Comparison of ENCODE assay signal across 25 cellular contexts in the genomic region with DNA sequence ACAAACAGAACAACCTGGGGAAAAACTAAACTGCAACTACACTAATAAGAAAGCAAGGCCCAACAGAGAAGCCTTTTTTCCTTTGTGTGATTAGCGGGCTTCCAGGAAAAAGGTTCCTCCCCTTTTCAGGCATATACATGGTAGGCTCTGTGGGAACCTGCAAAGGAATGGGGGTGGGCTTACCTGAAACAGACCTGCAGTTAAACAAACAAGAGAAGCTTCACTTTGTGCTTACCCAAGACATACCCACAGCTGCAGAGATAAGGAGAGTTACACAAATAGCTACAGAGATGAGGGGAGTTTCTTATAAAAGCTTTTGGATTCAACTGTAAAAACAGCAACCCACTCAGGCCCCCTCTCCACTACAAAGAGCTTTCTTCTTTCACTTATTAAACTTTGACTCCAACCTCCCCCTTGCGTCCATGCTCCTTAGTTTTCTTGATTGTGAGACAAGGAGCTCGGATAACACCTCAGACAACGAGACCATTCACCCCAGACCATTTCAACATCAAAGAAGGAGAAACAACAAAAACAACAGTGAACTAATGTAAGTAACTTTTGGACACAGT. TPM values are rescaled to one million over a fixed set of nuclear protein-coding genes. Genes with fewer than 3 reads are reported as not detected.
DNase-seq lines count a peak whose midpoint lies in the region; ATAC-seq, FAIRE-seq and TF ChIP-seq lines count a peak whose summit lies in the region.
"Had no signal": no experiment of that assay in that cellular context is flagged by ENCODE, and none has a peak within 500 bp of the region (broad histone marks: within the 10 kb centered on the region; RNA-seq: fewer than 3 reads in every experiment).

No MANE protein-coding gene starts in this region.

- H3K4me3 ChIP-seq in HEK293 (ENCODE audit: low read depth, low read length) (no peak overlapping the region), H1 (ENCODE audit: extremely low read depth in 1 of 4, insufficient read depth in 2 of 4, low read depth in 3 of 4, low read length in 4 of 4) (peak overlapping the region in 1 of 4 experiments; percentile 39; a peak in 3 of 8 replicates)
- H3K4me3 ChIP-seq: heart right ventricle had no signal

- H3K27ac Mint-ChIP-seq in CD4-positive, alpha-beta T cell: peak overlapping the region; percentile 13
- peak overlapping the region; percentile 36 to 49 (median 49) for H3K27ac Mint-ChIP-seq in nephron
- H3K27ac Mint-ChIP-seq: activated CD4-positive, alpha-beta T cell treated with anti-CD3 and anti-CD28 coated beads, Interleukin-2, amount 10 ng/mL, durations not matched to agents 7 days and 5 days; activated CD8-positive, alpha-beta memory T cell treated with anti-CD3 and anti-CD28 coated beads, Interleukin-2, amount 10 ng/mL, durations not matched to agents 7 days and 5 days; activated T-helper 2 cell treated with anti-CD3 and anti-CD28 coated beads, Interferon-gamma antibody, Interleukin-2, Interleukin-4, amounts not matched to agents 10 μg/mL and 5 μg/mL and 100 μg/mL, durations not matched to agents 14 hours and 24 hours and 36 hours had no signal

- CTCF ChIA-PET in CD4-positive, alpha-beta T cell (lab: Charles Lee): interaction anchor here (0.8 to 1.3 kb wide), 2 partner anchors 34 to 219 kb away, joined by 3 to 5 read pairs; no protein-coding TSS in a partner anchor
- CTCF ChIA-PET in HEK293 (lab: Yijun Ruan, JAX): interaction anchor here (0.6 kb wide), 3 partner anchors 123 to 338 kb away, joined by 3 to 5 read pairs (median 3); no protein-coding TSS in a partner anchor
- CTCF ChIA-PET in H1 (lab: Charles Lee; ENCODE audit: partially characterized antibody): interaction anchor here (0.6 to 2.2 kb wide), 6 partner anchors 10 to 219 kb away, joined by 3 to 6 read pairs (median 4); no protein-coding TSS in a partner anchor

- no peak for ATAC-seq in CD4-positive, alpha-beta T cell (ENCODE audit: poor library complexity)
- no peak for ATAC-seq in HG03175 (IDR thresholded peaks at IDR 0.05; ENCODE audit: unreplicated experiment)
- ATAC-seq: activated CD8-positive, alpha-beta memory T cell treated with anti-CD3 and anti-CD28 coated beads, Interleukin-2, amount 10 ng/mL, durations not matched to agents 7 days and 5 days; heart right ventricle; left ventricle myocardium superior; PC-3; Right ventricle myocardium inferior had no signal

- intact Hi-C loops in CD4-positive, alpha-beta T cell (cut with DNase I, micrococcal nuclease): no loop called here

- no peak overlapping the region for H2BK120ac ChIP-seq in H1 (replicated peaks; ENCODE audit: low read depth, low read length)

- no peaks in the 10 kb centered on the region for H4K20me1 ChIP-seq in H1 (replicated peaks in 1 of 2; ENCODE audit: control insufficient read depth in 1 of 2, insufficient read depth in 2 of 2, low read length in 2 of 2)

- no peaks in the 10 kb centered on the region for H3K27me3 Mint-ChIP-seq in CD4-positive, alpha-beta T cell
- no peaks in the 10 kb centered on the region for H3K27me3 Mint-ChIP-seq in nephron (ENCODE audit: low read depth)
- H3K27me3 Mint-ChIP-seq: activated CD4-positive, alpha-beta T cell treated with anti-CD3 and anti-CD28 coated beads, Interleukin-2, amount 10 ng/mL, durations not matched to agents 7 days and 5 days; activated CD8-positive, alpha-beta memory T cell treated with anti-CD3 and anti-CD28 coated beads, Interleukin-2, amount 10 ng/mL, durations not matched to agents 7 days and 5 days; brain had no signal

- no peak overlapping the region for H2BK20ac ChIP-seq in H1 (ENCODE audit: low read length)

- WGBS in H1 (ENCODE audit: extremely low coverage in 1 of 2, insufficient coverage in 1 of 2, insufficient read length in 1 of 2, insufficient replicate concordance in 2 of 2, low coverage in 1 of 2, low lambda C conversion rate in 2 of 2, missing lambda C conversion rate in 1 of 2), 2 experiments: 29% methylated on average over 4 of the region's 4 CpGs; no CpG with 5 or more reads in 1 of the 2 experiments

- H3K18ac ChIP-seq in H1 (ENCODE audit: extremely low read depth, low read length): no peak overlapping the region

- H4K5ac ChIP-seq in H1 (ENCODE audit: insufficient read length, low read depth, low read length): no peak overlapping the region

- TF ChIP-seq RAD21 in H1 (IDR thresholded peaks at IDR 0.05 in 1 of 2, conservative IDR thresholded peaks at IDR 0.05 in 1 of 2; ENCODE audit: low read depth in 2 of 2, low read length in 2 of 2): 0 out of 4 replicates have a peak, but pooled peaks of 1 of the 2 experiments have one; percentile 2

- peak; percentile 98 for FAIRE-seq in H1 (lab: Jason Lieb, UNC)
- FAIRE-seq: urothelium cell line had no signal

- no peaks in the 10 kb centered on the region for H3K9me3 Mint-ChIP-seq in CD4-positive, alpha-beta T cell
- no peaks in the 10 kb centered on the region for H3K9me3 Mint-ChIP-seq in nephron
- H3K9me3 Mint-ChIP-seq: activated T-helper 2 cell treated with anti-CD3 and anti-CD28 coated beads, Interferon-gamma antibody, Interleukin-2, Interleukin-4, amounts not matched to agents 10 μg/mL and 5 μg/mL and 100 μg/mL, durations not matched to agents 14 hours and 24 hours and 36 hours; immature natural killer cell had no signal

- H3K27me3 ChIP-seq in CD4-positive, alpha-beta T cell (ENCODE audit: control insufficient read depth, insufficient read depth, low read length): no peaks in the 10 kb centered on the region
- no peaks in the 10 kb centered on the region for H3K27me3 ChIP-seq in H1 (replicated peaks in 1 of 4; ENCODE audit: control insufficient read depth in 3 of 4, extremely low read depth in 1 of 4, insufficient read depth in 3 of 4, low read length in 3 of 4)
- H3K27me3 ChIP-seq: foreskin keratinocyte, heart right ventricle, neutrophil had no signal

- TF ChIP-seq POLR2A in H1 (IDR thresholded peaks at IDR 0.05; ENCODE audit: control extremely low read depth in 1 of 2, low read depth in 2 of 2, low read length in 2 of 2): peak in 1 of 2 experiments; percentile 66; a peak in 2 of 3 replicates

- no peaks in the 10 kb centered on the region for H3K79me1 ChIP-seq in H1 (ENCODE audit: low read depth, low read length)

- no peak overlapping the region for H3K27ac ChIP-seq in CD4-positive, alpha-beta T cell (ENCODE audit: low read depth, low read length)
- H3K27ac ChIP-seq in HEK293 (ENCODE audit: extremely low read depth, low read depth, low read length): no peak overlapping the region
- H3K27ac ChIP-seq in H1 (ENCODE audit: low read depth, low read length): peak overlapping the region; percentile 80
- H3K27ac ChIP-seq: C4-2B, foreskin keratinocyte, heart right ventricle, neutrophil, WERI-Rb-1 had no signal

- no peaks in the 10 kb centered on the region for H3K23me2 ChIP-seq in H1 (ENCODE audit: low read depth, low read length)

- no peak overlapping the region for H2BK12ac ChIP-seq in H1 (ENCODE audit: low read depth, low read length)

- TF ChIP-seq CTCF in CD4-positive, alpha-beta T cell (IDR thresholded peaks at IDR 0.05): no peak
- TF ChIP-seq CTCF in HEK293 (tag by site-specific recombination; IDR thresholded peaks at IDR 0.05) (no peak), H1 (IDR thresholded peaks at IDR 0.05; ENCODE audit: control extremely low read depth in 1 of 3, insufficient read depth in 1 of 3, low read depth in 1 of 3, low read length in 3 of 3) (no peak), nephron (IDR thresholded peaks at IDR 0.05; ENCODE audit: unreplicated experiment in 3 of 3) (no peak)

- H2AK5ac ChIP-seq in H1 (ENCODE audit: low read depth, low read length): no peak overlapping the region

- peak overlapping the region in 1 of 4 experiments; percentile 61; a peak in 2 of 7 replicates for H3K9ac ChIP-seq in H1 (replicated peaks in 1 of 4; ENCODE audit: extremely low read depth in 1 of 4, low read depth in 3 of 4, low read length in 3 of 4)

- peaks cover 0 to 4% of the 10 kb centered on the region in 2 experiments; a peak in 1 of 4 replicates for H3K79me2 ChIP-seq in H1 (ENCODE audit: control insufficient read depth in 1 of 2, insufficient read depth in 2 of 2, low read length in 2 of 2)

- no peak overlapping the region for H2AFZ ChIP-seq in H1 (ENCODE audit: low read length)

- no peaks in the 10 kb centered on the region for H3K9me3 ChIP-seq in CD4-positive, alpha-beta T cell (ENCODE audit: control insufficient read depth, low read length)
- H3K9me3 ChIP-seq in HEK293 (ENCODE audit: control insufficient read depth, insufficient read depth, low read depth, low read length): no peaks in the 10 kb centered on the region
- no peaks in the 10 kb centered on the region for H3K9me3 ChIP-seq in H1 (ENCODE audit: insufficient read depth in 2 of 2, low read depth in 1 of 2, low read length in 1 of 2)
- H3K9me3 ChIP-seq: heart right ventricle, neutrophil had no signal

- no peak overlapping the region for H2BK5ac ChIP-seq in H1 (ENCODE audit: low read depth, low read length)

- H3K4me3 Mint-ChIP-seq in CD4-positive, alpha-beta T cell: no peak overlapping the region
- no peak overlapping the region for H3K4me3 Mint-ChIP-seq in nephron
- H3K4me3 Mint-ChIP-seq: activated CD4-positive, alpha-beta T cell treated with anti-CD3 and anti-CD28 coated beads, Interleukin-2, amount 10 ng/mL, durations not matched to agents 7 days and 5 days; activated CD8-positive, alpha-beta memory T cell treated with anti-CD3 and anti-CD28 coated beads, Interleukin-2, amount 10 ng/mL, durations not matched to agents 7 days and 5 days; brain; immature natural killer cell had no signal

- H3K56ac ChIP-seq in H1 (replicated peaks; ENCODE audit: insufficient read length, low read depth, low read length): no peak overlapping the region

- peaks cover 14% of the 10 kb centered on the region for H3K4me1 Mint-ChIP-seq in CD4-positive, alpha-beta T cell (ENCODE audit: low read depth)
- H3K4me1 Mint-ChIP-seq in nephron: peaks cover 12% of the 10 kb centered on the region

- DNase-seq in CD4-positive, alpha-beta T cell: no peak
- DNase-seq in H1 (ENCODE audit: low read depth in 1 of 2, low spot score in 2 of 2) (no peak), hippocampal formation (lab: John Stamatoyannopoulos, UW) (no peak)
- DNase-seq in activated CD8-positive, alpha-beta memory T cell treated with anti-CD3 and anti-CD28 coated beads for 24 hours: no peak
- DNase-seq: activated CD4-positive, alpha-beta T cell treated with anti-CD3 and anti-CD28 coated beads, Interleukin-2, amount 10 ng/mL, durations not matched to agents 7 days and 5 days; activated CD8-positive, alpha-beta memory T cell treated with anti-CD3 and anti-CD28 coated beads, Interleukin-2, amount 10 ng/mL, durations not matched to agents 7 days and 5 days; effector CD4-positive, alpha-beta T cell; heart right ventricle; immature natural killer cell; left ventricle myocardium superior; NCI-H1436 treated with DMSO at 0.1 percent for 48 hours; NCI-H510A; PC-3; stimulated activated CD8-positive, alpha-beta memory T cell treated with anti-CD3 and anti-CD28 coated beads, Interleukin-4, amount 100 ng/mL, for 48 hours; WERI-Rb-1 had no signal

- peaks cover 33% of the 10 kb centered on the region for H3K36me3 Mint-ChIP-seq in CD4-positive, alpha-beta T cell (ENCODE audit: low read depth)
- peaks cover 25% of the 10 kb centered on the region for H3K36me3 Mint-ChIP-seq in nephron (ENCODE audit: low read depth)

- no peak overlapping the region for H3K4ac ChIP-seq in H1 (replicated peaks; ENCODE audit: insufficient read length, low read depth, low read length)

- H4K91ac ChIP-seq in H1 (replicated peaks; ENCODE audit: insufficient read length, low read length): no peak overlapping the region

- H3K4me1 ChIP-seq in HEK293 (ENCODE audit: control insufficient read depth, insufficient read depth, low read length): no peaks in the 10 kb centered on the region
- peaks cover 0 to 4% (median 1%) of the 10 kb centered on the region in 4 experiments; a peak in 3 of 7 replicates for H3K4me1 ChIP-seq in H1 (replicated peaks in 1 of 4; ENCODE audit: control insufficient read depth in 3 of 4, insufficient read depth in 4 of 4, low read length in 3 of 4)

- peak overlapping the region in 1 of 2 experiments; percentile 53; a peak in 2 of 4 replicates for H3K4me2 ChIP-seq in H1 (ENCODE audit: insufficient read depth in 1 of 2, low read depth in 2 of 2, low read length in 2 of 2)

- no peak overlapping the region for H4K8ac ChIP-seq in H1 (ENCODE audit: extremely low read depth, insufficient read depth, low read length)

- H3K14ac ChIP-seq in H1 (ENCODE audit: insufficient read length): no peak overlapping the region

- H3K36me3 ChIP-seq in HEK293 (ENCODE audit: control insufficient read depth in 2 of 2, insufficient read depth in 1 of 2, low read length in 2 of 2) (peaks cover 16 to 32% of the 10 kb centered on the region in 2 experiments), H1 (ENCODE audit: control insufficient read depth in 2 of 4, insufficient read depth in 4 of 4, low read length in 3 of 4) (peaks cover 0 to 4% (median 0%) of the 10 kb centered on the region in 4 experiments; a peak in 1 of 8 replicates)
- H3K36me3 ChIP-seq: WERI-Rb-1 had no signal

- peak in 1 of 2 experiments; percentile 84; a peak in 2 of 3 replicates for TF ChIP-seq EP300 in H1 (IDR thresholded peaks at IDR 0.05; ENCODE audit: borderline replicate concordance in 1 of 2, low read depth in 2 of 2, low read length in 2 of 2)

- no peak overlapping the region for H2BK15ac ChIP-seq in H1 (ENCODE audit: low read length)

- H3K23ac ChIP-seq in H1 (ENCODE audit: insufficient read length): no peak overlapping the region

- POLR2A ChIA-PET in CD4-positive, alpha-beta T cell (lab: Charles Lee): interaction anchor here (0.6 to 1.1 kb wide), 2 partner anchors 12 to 33 kb away, joined by 3 read pairs; no protein-coding TSS in a partner anchor
- POLR2A ChIA-PET in HEK293 (lab: Yijun Ruan, JAX): no interaction called here
- POLR2A ChIA-PET in H1 (lab: Charles Lee; ENCODE audit: partially characterized antibody): interaction anchor here (0.9 to 1.6 kb wide), 3 partner anchors 22 to 217 kb away, joined by 3 to 5 read pairs (median 4); a partner anchor contains a TSS

RNA-seq across cellular contexts. Expression of a gene that starts 30.9 kb away (rescaled TPM):
- total RNA-seq in CD4-positive, alpha-beta T cell: 10 to 100 TPM; 12.5 to 14.1 TPM
- 28.8 and 30.8 TPM in 2 replicates for total RNA-seq in H1 (2021; fragmentation: NEBNext Ultra II Directional; extraction: Animal tissue kit (Norgen Biotek cat#: 25700))
- 11.6 and 16.1 TPM in 2 replicates for polyA plus RNA-seq in H1 (2011; rRNA removed)
- polyA plus RNA-seq in H1 (2011; cell fraction: cytosol; rRNA removed): 27.2 TPM
- 19.8 TPM for polyA plus RNA-seq in H1 (2011; cell fraction: nucleus; rRNA removed)
- polyA plus RNA-seq in H1 (2012, experiment 1 of 2): 19.4 to 29.3 TPM (median 23.4 TPM) in 4 replicates
- polyA plus RNA-seq in H1 (2012, experiment 2 of 2): 2.3 TPM
- polyA plus RNA-seq in H1 (2013, experiment 1 of 2): 19.5 TPM
- 17.9 TPM for polyA plus RNA-seq in H1 (2013, experiment 2 of 2)
- polyA minus RNA-seq in H1 (2011; rRNA and poly(A)+ RNA removed): 27.2 and 28.3 TPM in 2 replicates
- 15.0 TPM for polyA minus RNA-seq in H1 (2011; cell fraction: cytosol; rRNA and poly(A)+ RNA removed)
- 35.8 TPM for polyA minus RNA-seq in H1 (2011; cell fraction: nucleus; rRNA and poly(A)+ RNA removed)

RNA-seq across cellular contexts. Expression of a gene that starts 45.8 kb away (rescaled TPM):
- total RNA-seq in CD4-positive, alpha-beta T cell: 1 to 10 TPM; 6.5 to 7.4 TPM
- total RNA-seq in H1 (2021; fragmentation: NEBNext Ultra II Directional; extraction: Animal tissue kit (Norgen Biotek cat#: 25700)): 60.5 and 64.8 TPM in 2 replicates
- 6.6 and 11.3 TPM in 2 replicates for polyA plus RNA-seq in H1 (2011; rRNA removed)
- polyA plus RNA-seq in H1 (2011; cell fraction: cytosol; rRNA removed): 20.9 TPM
- polyA plus RNA-seq in H1 (2011; cell fraction: nucleus; rRNA removed): 4.8 TPM
- polyA plus RNA-seq in H1 (2012, experiment 1 of 2): 46.4 to 99.2 TPM (median 49.1 TPM) in 4 replicates
- 9.4 TPM for polyA plus RNA-seq in H1 (2012, experiment 2 of 2)
- 43.8 TPM for polyA plus RNA-seq in H1 (2013, experiment 1 of 2)
- polyA plus RNA-seq in H1 (2013, experiment 2 of 2): 42.2 TPM
- 12.1 and 23.2 TPM in 2 replicates for polyA minus RNA-seq in H1 (2011; rRNA and poly(A)+ RNA removed)
- polyA minus RNA-seq in H1 (2011; cell fraction: cytosol; rRNA and poly(A)+ RNA removed): 21.4 TPM
- polyA minus RNA-seq in H1 (2011; cell fraction: nucleus; rRNA and poly(A)+ RNA removed): 31.8 TPM
